8 cellular contexts compared by ENCODE assay signal in the genomic region with DNA sequence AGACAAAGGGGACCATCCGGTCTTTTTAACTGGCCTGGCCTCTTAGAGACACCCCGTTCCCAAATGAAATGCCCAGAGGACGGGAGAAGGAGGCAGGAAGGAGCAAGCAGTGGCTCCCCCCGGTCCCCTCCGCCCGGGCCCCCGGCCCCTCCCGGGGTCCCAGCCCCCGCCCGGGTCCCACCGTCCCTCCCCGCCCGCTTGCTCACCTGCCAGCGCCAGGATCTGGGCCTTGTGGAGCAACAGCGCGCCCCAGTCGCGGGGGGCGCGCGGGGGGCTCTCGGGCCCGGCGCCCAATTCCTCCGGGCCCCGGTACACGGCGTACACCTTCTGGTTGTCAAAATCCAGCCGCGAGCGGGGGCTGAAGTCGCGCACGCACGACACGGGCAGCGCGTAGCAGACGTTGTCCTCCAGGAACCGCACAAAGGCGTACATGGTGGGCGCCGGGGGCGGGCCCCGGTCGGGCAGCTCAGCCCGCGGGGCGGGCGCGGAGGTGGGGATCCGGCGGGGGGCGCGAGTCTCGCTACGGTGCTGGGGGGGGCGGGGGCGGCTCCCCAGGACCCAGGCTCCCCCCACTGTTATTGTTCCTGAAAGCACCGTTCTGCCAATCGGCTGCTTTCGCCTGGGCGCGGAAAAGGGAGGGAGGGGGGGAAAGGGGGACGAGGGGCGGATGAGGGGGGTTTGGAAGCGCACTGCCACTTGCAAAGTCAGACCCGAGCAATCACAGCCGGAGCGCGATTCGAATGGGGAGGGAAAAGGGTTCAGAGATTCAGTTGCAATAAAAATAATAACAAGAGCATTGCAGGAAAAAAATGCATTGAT. TPM values are rescaled to one million over a fixed set of nuclear protein-coding genes. Genes with fewer than 3 reads are reported as not detected.
DNase-seq lines count a peak whose midpoint lies in the region; ATAC-seq and TF ChIP-seq lines count a peak whose summit lies in the region.

Gene BEND5 (minus strand): TSS at position 492 of the 819 bp plus-strand sequence. CDS start 60 bp downstream, at position 432.

- no peaks in the 10 kb centered on the region for H3K9me3 ChIP-seq in muscle layer of colon (ENCODE audit: low read length)

- H3K36me3 ChIP-seq in muscle layer of colon (ENCODE audit: insufficient read depth, low read length): no peaks in the 10 kb centered on the region

- ATAC-seq in HG03469 (IDR thresholded peaks at IDR 0.05; ENCODE audit: unreplicated experiment): no peak

- peak; percentile 55 for DNase-seq in GM13976 (ENCODE audit: low spot score)
- DNase-seq in NCI-H2107 (lab: John Stamatoyannopoulos, UW): peak; percentile 83
- DNase-seq in activated CD8-positive, alpha-beta memory T cell treated with anti-CD3 and anti-CD28 coated beads for 24 hours: peak; percentile 77
- DNase-seq in epithelial cell of proximal tubule (ENCODE audit: low read depth): no peak
- DNase-seq in stimulated activated CD8-positive, alpha-beta memory T cell treated with anti-CD3 and anti-CD28 coated beads, Interleukin-4, amount 100 ng/mL, for 4 hours (ENCODE audit: low read depth in 2 of 2, low spot score in 1 of 2): peak; percentile 13 to 34
- no peak for DNase-seq in NK-92 treated with Interleukin-12 subunit alpha and Interleukin-12 subunit beta, amount 100 ng/mL, for 24 hours (lab: John Stamatoyannopoulos, UW)

- peaks cover 46% of the 10 kb centered on the region for H3K4me1 ChIP-seq in muscle layer of colon (ENCODE audit: insufficient read depth, low read length)

- TF ChIP-seq CTCF in GM13976 (IDR thresholded peaks at IDR 0.05; ENCODE audit: borderline replicate concordance, control extremely low read depth, extremely low read depth, insufficient read depth, missing control alignments) (no peak), epithelial cell of proximal tubule (conservative IDR thresholded peaks at IDR 0.05; ENCODE audit: low read depth, low read length) (no peak)

- peak within 1 kb of the TSS; percentile 22 for H3K9ac ChIP-seq in muscle layer of colon (ENCODE audit: low read length)

- peak within 1 kb of the TSS; percentile 50 for H3K27ac ChIP-seq in muscle layer of colon (ENCODE audit: low read depth, low read length)

- in situ Hi-C loops in GM13976 (cut with MboI; ENCODE audit: low sequenced_read_pairs, unreplicated experiment): no loop called here

- H3K4me3 ChIP-seq in epithelial cell of proximal tubule (ENCODE audit: low read depth, low read length): peak within 1 kb of the TSS; percentile 81
- H3K4me3 ChIP-seq in muscle layer of colon (ENCODE audit: low read depth in 1 of 2, low read length in 2 of 2): peak within 1 kb of the TSS; percentile 55 to 64

- H3K27me3 ChIP-seq in muscle layer of colon (ENCODE audit: control insufficient read depth in 1 of 2, insufficient read depth in 2 of 2, low read length in 2 of 2): no peaks in the 10 kb centered on the region

RNA-seq across cellular contexts. Expression of gene BEND5, which starts in this region (rescaled TPM):
- total RNA-seq in epithelial cell of proximal tubule: 1.3 and 1.9 TPM in 2 replicates

Comparison
In these comparisons a context has a peak if more than half of its experiments do, and no peak if none do; other contexts are left out.
1. DNase-seq: peak in GM13976 (single experiment), NCI-H2107 (single experiment), activated CD8-positive, alpha-beta memory T cell treated with anti-CD3 and anti-CD28 coated beads for 24 hours (single experiment) and stimulated activated CD8-positive, alpha-beta memory T cell treated with anti-CD3 and anti-CD28 coated beads, Interleukin-4, amount 100 ng/mL, for 4 hours (2 of 2); none in epithelial cell of proximal tubule (single experiment) and NK-92 treated with Interleukin-12 subunit alpha and Interleukin-12 subunit beta, amount 100 ng/mL, for 24 hours (single experiment).